28 cellular contexts compared by ENCODE assay signal in the genomic region with DNA sequence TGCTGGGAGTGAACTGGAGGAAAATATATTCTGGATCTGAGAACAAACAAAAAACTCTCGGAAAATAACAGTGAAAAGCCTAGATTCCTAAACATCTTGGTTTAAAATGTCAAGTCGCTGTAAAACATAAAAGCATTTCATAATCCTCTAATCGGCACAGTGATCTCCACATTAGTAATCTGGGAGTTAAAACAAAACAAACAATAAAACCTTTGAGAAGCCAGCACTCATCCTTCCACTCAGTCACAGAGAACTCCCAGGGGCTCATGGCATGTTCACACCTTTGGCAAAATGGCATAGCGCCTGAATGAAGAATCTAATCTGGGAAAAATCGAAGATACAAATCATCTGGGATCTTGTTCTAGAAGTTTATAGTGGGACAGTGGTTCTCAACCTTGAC.
"Had no signal": no experiment of that assay in that cellular context is flagged by ENCODE, and none has a peak within 500 bp of the region (broad histone marks: within the 10 kb centered on the region; RNA-seq: fewer than 3 reads in every experiment).

No MANE protein-coding gene starts in this region.

- H3K27ac ChIP-seq: breast epithelium, esophagus muscularis mucosa, gastrocnemius medialis, parathyroid adenoma, right atrium auricular region, tibial nerve had no signal

- H3K27me3 ChIP-seq: breast epithelium, esophagus muscularis mucosa, right atrium auricular region, tibial nerve had no signal

- H3K4me1 ChIP-seq: breast epithelium, gastrocnemius medialis had no signal

- H3K27ac Mint-ChIP-seq: activated CD8-positive, alpha-beta memory T cell treated with anti-CD3 and anti-CD28 coated beads, Interleukin-2, amount 10 ng/mL, durations not matched to agents 7 days and 5 days; activated CD8-positive, alpha-beta T cell treated with anti-CD3 and anti-CD28 coated beads, Interleukin-2, amount 10 ng/mL, durations not matched to agents 7 days and 5 days; activated naive CD4-positive, alpha-beta T cell treated with anti-CD3 and anti-CD28 coated beads, Interleukin-2, amount 50 U/mL, for 24 hours; activated naive CD8-positive, alpha-beta T cell treated with anti-CD3 and anti-CD28 coated beads, Interleukin-2, amount 50 U/mL, for 24 hours; activated T-helper 2 cell treated with anti-CD3 and anti-CD28 coated beads, Interferon-gamma antibody, Interleukin-2, Interleukin-4, amounts not matched to agents 10 μg/mL and 5 μg/mL and 100 μg/mL, durations not matched to agents 14 hours and 24 hours and 36 hours; endodermal cell; mesothelial cell of epicardium; T-helper 17 cell had no signal

- H3K36me3 Mint-ChIP-seq: activated CD8-positive, alpha-beta memory T cell treated with anti-CD3 and anti-CD28 coated beads, Interleukin-2, amount 10 ng/mL, durations not matched to agents 7 days and 5 days; activated naive CD4-positive, alpha-beta T cell treated with anti-CD3 and anti-CD28 coated beads, Interleukin-2, amount 50 U/mL, for 24 hours; mesothelial cell of epicardium; naive B cell had no signal

- H3K27me3 Mint-ChIP-seq: activated naive CD4-positive, alpha-beta T cell treated with anti-CD3 and anti-CD28 coated beads, Interleukin-2, amount 50 U/mL, for 24 hours had no signal

- ATAC-seq: activated CD8-positive, alpha-beta memory T cell treated with anti-CD3 and anti-CD28 coated beads, Interleukin-2, amount 10 ng/mL, durations not matched to agents 7 days and 5 days; activated CD8-positive, alpha-beta T cell treated with anti-CD3 and anti-CD28 coated beads, Interleukin-2, amount 10 ng/mL, durations not matched to agents 7 days and 5 days; activated naive CD8-positive, alpha-beta T cell treated with anti-CD3 and anti-CD28 coated beads, Interleukin-2, amount 50 U/mL, for 24 hours; gastrocnemius medialis; left cardiac atrium; left ventricle myocardium superior; T-helper 17 cell had no signal

- H3K36me3 ChIP-seq: breast epithelium, esophagus muscularis mucosa, gastrocnemius medialis, right atrium auricular region, tibial nerve had no signal

- H3K9me3 Mint-ChIP-seq: activated naive CD4-positive, alpha-beta T cell treated with anti-CD3 and anti-CD28 coated beads, Interleukin-2, amount 50 U/mL, for 24 hours; activated naive CD8-positive, alpha-beta T cell treated with anti-CD3 and anti-CD28 coated beads, Interleukin-2, amount 50 U/mL, for 24 hours; activated T-helper 2 cell treated with anti-CD3 and anti-CD28 coated beads, Interferon-gamma antibody, Interleukin-2, Interleukin-4, amounts not matched to agents 10 μg/mL and 5 μg/mL and 100 μg/mL, durations not matched to agents 14 hours and 24 hours and 36 hours; endodermal cell; mesothelial cell of epicardium had no signal

- H3K4me3 Mint-ChIP-seq: activated CD8-positive, alpha-beta memory T cell treated with anti-CD3 and anti-CD28 coated beads, Interleukin-2, amount 10 ng/mL, durations not matched to agents 7 days and 5 days; activated CD8-positive, alpha-beta T cell treated with anti-CD3 and anti-CD28 coated beads, Interleukin-2, amount 10 ng/mL, durations not matched to agents 7 days and 5 days; activated naive CD4-positive, alpha-beta T cell treated with anti-CD3 and anti-CD28 coated beads, Interleukin-2, amount 50 U/mL, for 24 hours; activated naive CD8-positive, alpha-beta T cell treated with anti-CD3 and anti-CD28 coated beads, Interleukin-2, amount 50 U/mL, for 24 hours; endodermal cell; mesothelial cell of epicardium; T-helper 17 cell had no signal

- FAIRE-seq: keratinocyte had no signal

- H3K4me3 ChIP-seq: breast epithelium, esophagus muscularis mucosa, gastrocnemius medialis, right atrium auricular region, smooth muscle cell, tibial nerve had no signal

- DNase-seq: activated CD4-positive, alpha-beta T cell treated with anti-CD3 and anti-CD28 coated beads for 1 hour; activated CD4-positive, alpha-beta T cell treated with anti-CD3 and anti-CD28 coated beads, Interleukin-2, amount 50 U/mL, for 1 hour; activated CD8-positive, alpha-beta memory T cell treated with anti-CD3 and anti-CD28 coated beads, Interleukin-2, amount 10 ng/mL, durations not matched to agents 7 days and 5 days; activated CD8-positive, alpha-beta T cell treated with anti-CD3 and anti-CD28 coated beads, Interleukin-2, amount 10 ng/mL, durations not matched to agents 7 days and 5 days; activated naive CD8-positive, alpha-beta T cell treated with anti-CD3 and anti-CD28 coated beads, Interleukin-2, amount 50 U/mL, for 24 hours; activated T-cell treated with anti-CD3 and anti-CD28 coated beads, Interleukin-2, amount 50 U/mL, for 48 hours; central memory CD4-positive, alpha-beta T cell; endodermal cell; gastrocnemius medialis; glutamatergic neuron; left cardiac atrium; left ventricle myocardium superior; naive B cell; occipital lobe; stimulated activated CD4-positive, alpha-beta T cell treated with anti-CD3 and anti-CD28 coated beads, Interleukin-2, amount 100 ng/mL, for 24 hours; stimulated activated naive CD4-positive, alpha-beta T cell; T-helper 17 cell; T1000 had no signal

- H3K9me3 ChIP-seq: breast epithelium, esophagus muscularis mucosa, gastrocnemius medialis, right atrium auricular region, tibial nerve had no signal
